In the genomic region with DNA sequence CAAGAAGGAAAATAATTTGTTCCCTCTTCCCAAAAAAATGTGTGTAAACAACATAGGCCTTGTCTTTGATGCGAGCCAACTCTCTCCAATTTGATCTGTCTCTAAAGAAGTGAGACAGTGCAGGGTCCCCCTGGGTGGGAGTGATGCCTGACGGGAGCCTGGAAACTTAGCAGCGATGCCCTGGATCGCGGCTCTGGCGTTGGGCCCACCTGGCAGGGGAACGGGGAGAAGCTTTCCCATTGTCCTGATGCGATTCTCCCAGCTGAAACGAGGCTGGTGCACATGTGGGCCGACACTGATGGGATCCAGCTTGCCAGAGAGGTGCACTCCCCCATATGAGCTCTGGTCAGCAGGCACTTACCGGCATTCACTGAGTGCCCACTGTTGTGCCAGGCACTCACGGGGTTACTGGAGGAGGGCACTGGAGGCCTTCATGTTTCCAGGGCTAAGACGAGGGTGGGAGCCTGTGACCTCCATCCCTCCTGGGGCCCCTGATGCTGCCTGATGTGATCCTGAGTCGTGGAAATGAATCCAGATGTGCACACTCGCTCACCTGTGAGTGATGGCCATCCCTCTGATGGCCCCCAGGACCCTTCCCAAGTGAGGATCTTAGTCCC, we compare ENCODE assay signal across 16 cellular contexts.
"Had no signal": no experiment of that assay in that cellular context is flagged by ENCODE, and none has a peak within 500 bp of the region (broad histone marks: within the 10 kb centered on the region; RNA-seq: fewer than 3 reads in every experiment).

No MANE protein-coding gene starts in this region.

- H3K27me3 ChIP-seq: heart left ventricle, suprapubic skin, tibial artery, upper lobe of left lung had no signal

- H3K36me3 ChIP-seq: heart left ventricle, suprapubic skin, tibial artery, upper lobe of left lung had no signal

- H3K9me3 Mint-ChIP-seq: mesothelial cell of epicardium, nephron had no signal

- H3K27ac ChIP-seq: coronary artery, heart left ventricle, psoas muscle, suprapubic skin, tibial artery, upper lobe of left lung had no signal

- H3K27ac Mint-ChIP-seq: mesothelial cell of epicardium had no signal

- H3K9me3 ChIP-seq: heart left ventricle, psoas muscle, suprapubic skin, tibial artery, upper lobe of left lung had no signal

- H3K36me3 Mint-ChIP-seq: mesothelial cell of epicardium had no signal

- H3K4me3 Mint-ChIP-seq: mesothelial cell of epicardium, nephron had no signal

- H3K4me1 ChIP-seq: psoas muscle, suprapubic skin had no signal

- DNase-seq: caudate nucleus; effector CD8-positive, alpha-beta T cell; hippocampal formation; retina; small intestine; stimulated activated CD4-positive, alpha-beta T cell treated with anti-CD3 and anti-CD28 coated beads, Interleukin-2, amount 100 ng/mL, for 48 hours; stimulated activated naive CD8-positive, alpha-beta T cell treated with anti-CD3 and anti-CD28 coated beads, Interleukin-15, Interleukin-2, amounts not matched to agents 100 U/mL and 50 U/mL, for 24 hours had no signal

- ATAC-seq: esophagus mucosa; stimulated activated naive CD8-positive, alpha-beta T cell treated with anti-CD3 and anti-CD28 coated beads, Interleukin-15, Interleukin-2, amounts not matched to agents 100 U/mL and 50 U/mL, for 24 hours had no signal

- H3K4me3 ChIP-seq: coronary artery, heart left ventricle, psoas muscle, suprapubic skin, tibial artery, upper lobe of left lung had no signal
